In genomic region chr5:41193462-41194166, GRCh38 we compare ENCODE assay signal across 12 cellular contexts. TPM values are rescaled to one million over a fixed set of nuclear protein-coding genes. Genes with fewer than 3 reads are reported as not detected.
DNase-seq lines count a peak whose midpoint lies in the region; ATAC-seq and TF ChIP-seq lines count a peak whose summit lies in the region.
"Had no signal": no experiment of that assay in that cellular context is flagged by ENCODE, and none has a peak within 500 bp of the region (broad histone marks: within the 10 kb centered on the region; RNA-seq: fewer than 3 reads in every experiment).

No MANE protein-coding gene starts in this region.

- ATAC-seq in GM19023 (IDR thresholded peaks at IDR 0.05; ENCODE audit: unreplicated experiment) (no peak), GM18520 (IDR thresholded peaks at IDR 0.05; ENCODE audit: unreplicated experiment) (no peak)
- ATAC-seq: activated CD8-positive, alpha-beta T cell treated with anti-CD3 and anti-CD28 coated beads for 36 hours had no signal

- H3K9ac ChIP-seq in SK-N-MC (ENCODE audit: insufficient read length): no peak overlapping the region

- H3K27me3 ChIP-seq in BE2C: no peaks in the 10 kb centered on the region
- H3K27me3 ChIP-seq in CD4-positive, alpha-beta memory T cell (ENCODE audit: insufficient read depth, low read length): no peaks in the 10 kb centered on the region

- POLR2A ChIA-PET in CD4-positive, alpha-beta memory T cell (lab: Charles Lee; ENCODE audit: partially characterized antibody): no interaction called here

- 0 out of 2 replicates have a peak overlapping the region, but pooled peaks have one; percentile 6 for H3K27ac ChIP-seq in SK-N-MC
- H3K27ac ChIP-seq in CD4-positive, alpha-beta memory T cell (ENCODE audit: low read depth, low read length): no peak overlapping the region

- no peak overlapping the region for H3K4me3 ChIP-seq in BE2C (ENCODE audit: low read depth, low read length)
- no peak overlapping the region for H3K4me3 ChIP-seq in SK-N-MC
- no peak overlapping the region for H3K4me3 ChIP-seq in CD4-positive, alpha-beta memory T cell (ENCODE audit: low read length in 2 of 2)

- CTCF ChIA-PET in CD4-positive, alpha-beta memory T cell (lab: Charles Lee; ENCODE audit: partially characterized antibody): no interaction called here

- TF ChIP-seq CTCF in BE2C (IDR thresholded peaks at IDR 0.05; ENCODE audit: low read depth, low read length): no peak

- peaks cover 0 to 5% (median 0%) of the 10 kb centered on the region in 8 donors for H3K9me3 Mint-ChIP-seq in CD4-positive, alpha-beta memory T cell
- H3K9me3 Mint-ChIP-seq: activated CD8-positive, alpha-beta T cell treated with anti-CD3 and anti-CD28 coated beads for 36 hours had no signal

- DNase-seq in BE2C: peak; percentile 74
- DNase-seq in SK-N-MC (ENCODE audit: low read depth, low spot score): no peak
- DNase-seq in head of caudate nucleus: peak in 41 of 42 donors; percentile 6 to 76 (median 40)
- DNase-seq in pons (ENCODE audit: low spot score): peak; percentile 55
- DNase-seq in epidermal melanocyte (ENCODE audit: insufficient read length, low spot score): no peak
- no peak for DNase-seq in CD4-positive, alpha-beta memory T cell
- DNase-seq: activated CD8-positive, alpha-beta T cell treated with anti-CD3 and anti-CD28 coated beads for 36 hours; CD4-positive, CD25-positive, alpha-beta regulatory T cell; effector memory CD4-positive, alpha-beta T cell; stimulated activated naive CD4-positive, alpha-beta T cell treated with Interleukin-2 at 50 U/mL for 16 hours had no signal

- no peaks in the 10 kb centered on the region for H3K27me3 Mint-ChIP-seq in CD4-positive, alpha-beta memory T cell
- H3K27me3 Mint-ChIP-seq: activated CD8-positive, alpha-beta T cell treated with anti-CD3 and anti-CD28 coated beads for 36 hours; CD4-positive, CD25-positive, alpha-beta regulatory T cell had no signal

- no peaks in the 10 kb centered on the region for H3K4me1 Mint-ChIP-seq in CD4-positive, alpha-beta memory T cell
- H3K4me1 Mint-ChIP-seq: CD4-positive, CD25-positive, alpha-beta regulatory T cell had no signal

- H3K4me3 Mint-ChIP-seq in CD4-positive, alpha-beta memory T cell: no peak overlapping the region
- H3K4me3 Mint-ChIP-seq: activated CD8-positive, alpha-beta T cell treated with anti-CD3 and anti-CD28 coated beads for 36 hours; CD4-positive, CD25-positive, alpha-beta regulatory T cell had no signal

- H3K9me3 ChIP-seq in BE2C (no peaks in the 10 kb centered on the region), SK-N-MC (ENCODE audit: low read depth, low read length) (no peaks in the 10 kb centered on the region)
- no peaks in the 10 kb centered on the region for H3K9me3 ChIP-seq in CD4-positive, alpha-beta memory T cell (ENCODE audit: control insufficient read depth in 1 of 2, low read length in 2 of 2)

- intact Hi-C loops in head of caudate nucleus (cut with DNase I): no loop called here
- intact Hi-C loops in CD4-positive, alpha-beta memory T cell (cut with micrococcal nuclease): no loop called here

- no peak overlapping the region for H3K27ac Mint-ChIP-seq in CD4-positive, alpha-beta memory T cell
- H3K27ac Mint-ChIP-seq: activated CD8-positive, alpha-beta T cell treated with anti-CD3 and anti-CD28 coated beads for 36 hours; CD4-positive, CD25-positive, alpha-beta regulatory T cell had no signal

- no peaks in the 10 kb centered on the region for H3K36me3 ChIP-seq in BE2C
- H3K36me3 ChIP-seq in SK-N-MC (ENCODE audit: insufficient read depth, low read length): no peaks in the 10 kb centered on the region
- H3K36me3 ChIP-seq in CD4-positive, alpha-beta memory T cell (ENCODE audit: insufficient read depth, low read length): no peaks in the 10 kb centered on the region

- H3K36me3 Mint-ChIP-seq in CD4-positive, alpha-beta memory T cell: no peaks in the 10 kb centered on the region
- H3K36me3 Mint-ChIP-seq: CD4-positive, CD25-positive, alpha-beta regulatory T cell had no signal

- H3K4me1 ChIP-seq in BE2C: peaks cover 6% of the 10 kb centered on the region; the same call in 1 of the 2 replicates
- no peaks in the 10 kb centered on the region for H3K4me1 ChIP-seq in CD4-positive, alpha-beta memory T cell (ENCODE audit: insufficient read depth, low read length)

RNA-seq across cellular contexts. Expression of gene C6, which starts 19.7 kb away (rescaled TPM):
- 3.4 TPM for polyA plus RNA-seq in BE2C (2012; ENCODE audit: insufficient read depth, insufficient read length, low read depth)
- not detected for total RNA-seq in CD4-positive, alpha-beta memory T cell
- not detected for polyA plus RNA-seq in CD4-positive, alpha-beta memory T cell
- total RNA-seq: activated CD8-positive, alpha-beta T cell treated with anti-CD3 and anti-CD28 coated beads for 36 hours; CD4-positive, CD25-positive, alpha-beta regulatory T cell had no signal
- polyA plus RNA-seq: CD4-positive, CD25-positive, alpha-beta regulatory T cell had no signal

Comparison
In these comparisons a context has a peak if more than half of its experiments do, and no peak if none do; other contexts are left out.
1. DNase-seq: peak in BE2C (single experiment), head of caudate nucleus (41 of 42) and pons (single experiment); none in SK-N-MC (single experiment), epidermal melanocyte (single experiment) and CD4-positive, alpha-beta memory T cell (0 of 5).